Comparison of ENCODE assay signal across 22 cellular contexts in the genomic region with DNA sequence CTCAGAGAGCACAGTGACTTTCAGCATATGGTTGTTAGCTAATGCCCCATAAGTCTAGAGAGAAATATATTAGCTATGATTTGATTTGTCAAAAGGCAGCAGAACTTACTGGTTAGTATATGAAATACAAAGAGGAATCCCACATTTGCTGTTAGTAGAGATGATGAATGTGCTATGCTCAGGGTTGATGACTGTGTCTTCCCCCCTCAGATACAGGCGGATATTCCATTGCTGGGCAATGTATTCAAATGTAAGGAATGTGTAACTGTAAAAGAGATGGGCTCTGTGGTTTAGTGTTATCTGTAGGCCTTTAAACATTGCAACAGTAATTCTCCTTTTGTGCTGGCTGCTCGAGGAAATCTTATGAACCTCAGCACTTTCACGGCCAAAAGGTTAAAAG.
DNase-seq lines count a peak whose midpoint lies in the region; ATAC-seq, FAIRE-seq and TF ChIP-seq lines count a peak whose summit lies in the region.
"Had no signal": no experiment of that assay in that cellular context is flagged by ENCODE, and none has a peak within 500 bp of the region (broad histone marks: within the 10 kb centered on the region; RNA-seq: fewer than 3 reads in every experiment).

No MANE protein-coding gene starts in this region.

- no peak for TF ChIP-seq EP300 in gastroesophageal sphincter (IDR thresholded peaks at IDR 0.05)

- no peak overlapping the region for H3K27ac Mint-ChIP-seq in activated T-helper 2 cell treated with anti-CD3 and anti-CD28 coated beads, Interferon-gamma antibody, Interleukin-2, Interleukin-4, amounts not matched to agents 10 μg/mL and 5 μg/mL and 100 μg/mL, durations not matched to agents 14 hours and 24 hours and 36 hours
- H3K27ac Mint-ChIP-seq: CD4-positive, CD25-positive, alpha-beta regulatory T cell; IgD-negative memory B cell had no signal

- in situ Hi-C loops in brain microvascular endothelial cell (cut with HindIII; ENCODE audit: low pct_ligation_motif_present, low sequenced_read_pairs) = no loop called here

- H3K27me3 ChIP-seq in brain microvascular endothelial cell (replicated peaks) (no peaks in the 10 kb centered on the region), gastroesophageal sphincter (no peaks in the 10 kb centered on the region)

- no peaks in the 10 kb centered on the region for H3K36me3 Mint-ChIP-seq in activated T-helper 2 cell treated with anti-CD3 and anti-CD28 coated beads, Interferon-gamma antibody, Interleukin-2, Interleukin-4, amounts not matched to agents 10 μg/mL and 5 μg/mL and 100 μg/mL, durations not matched to agents 14 hours and 24 hours and 36 hours (ENCODE audit: low read depth)
- H3K36me3 Mint-ChIP-seq: CD4-positive, CD25-positive, alpha-beta regulatory T cell; IgD-negative memory B cell had no signal

- no peak overlapping the region for H3K4me3 ChIP-seq in brain microvascular endothelial cell (ENCODE audit: low read depth, low read length)
- H3K4me3 ChIP-seq in fibroblast of pulmonary artery (replicated peaks; ENCODE audit: low read depth, low read length) = no peak overlapping the region
- no peak overlapping the region for H3K4me3 ChIP-seq in gastroesophageal sphincter

- no peaks in the 10 kb centered on the region for H3K4me1 Mint-ChIP-seq in activated T-helper 2 cell treated with anti-CD3 and anti-CD28 coated beads, Interferon-gamma antibody, Interleukin-2, Interleukin-4, amounts not matched to agents 10 μg/mL and 5 μg/mL and 100 μg/mL, durations not matched to agents 14 hours and 24 hours and 36 hours (ENCODE audit: low read depth)
- H3K4me1 Mint-ChIP-seq: CD4-positive, CD25-positive, alpha-beta regulatory T cell; IgD-negative memory B cell had no signal

- peaks cover 4% of the 10 kb centered on the region for H3K9me3 Mint-ChIP-seq in activated T-helper 2 cell treated with anti-CD3 and anti-CD28 coated beads, Interferon-gamma antibody, Interleukin-2, Interleukin-4, amounts not matched to agents 10 μg/mL and 5 μg/mL and 100 μg/mL, durations not matched to agents 14 hours and 24 hours and 36 hours

- WGBS in gastroesophageal sphincter (ENCODE audit: low coverage in 1 of 2), 2 donors = 20 to 35% methylated on average over 1 to 3 of the region's 3 CpGs

- H3K4me1 ChIP-seq in gastroesophageal sphincter = no peaks in the 10 kb centered on the region

- H3K36me3 ChIP-seq in brain microvascular endothelial cell (replicated peaks) (no peaks in the 10 kb centered on the region), gastroesophageal sphincter (no peaks in the 10 kb centered on the region)

- no peak overlapping the region for H3K4me3 Mint-ChIP-seq in activated T-helper 2 cell treated with anti-CD3 and anti-CD28 coated beads, Interferon-gamma antibody, Interleukin-2, Interleukin-4, amounts not matched to agents 10 μg/mL and 5 μg/mL and 100 μg/mL, durations not matched to agents 14 hours and 24 hours and 36 hours (ENCODE audit: low read depth)
- H3K4me3 Mint-ChIP-seq: CD4-positive, CD25-positive, alpha-beta regulatory T cell; IgD-negative memory B cell had no signal

- DNase-seq in HTR-8/SVneo (ENCODE audit: insufficient read length, low spot score) (peak; percentile 17), brain microvascular endothelial cell (peak; percentile 20), fibroblast of pulmonary artery (ENCODE audit: low read depth) (peak; percentile 63), NCI-H2171 treated with DMSO at 0.1 percent for 48 hours (lab: John Stamatoyannopoulos, UW) (no peak)
- no peak for DNase-seq in activated T-helper 2 cell treated with anti-CD3 and anti-CD28 coated beads, Interferon-gamma antibody, Interleukin-2, Interleukin-4, amounts not matched to agents 10 μg/mL and 5 μg/mL and 100 μg/mL, durations not matched to agents 14 hours and 24 hours and 36 hours (ENCODE audit: low spot score)
- DNase-seq: ACHN; CD4-positive, CD25-positive, alpha-beta regulatory T cell; DMS153; DND-41; NCI-H1048; NCI-H1417; NCI-H1694; NCI-H2029 treated with DMSO at 0.1 percent for 48 hours; NCI-H2227 treated with DMSO at 0.1 percent for 48 hours; NCI-H526 treated with DMSO at 0.1 percent for 48 hours; SHP77 had no signal

- intact Hi-C loops in activated T-helper 2 cell treated with anti-CD3 and anti-CD28 coated beads, Interferon-gamma antibody, Interleukin-2, Interleukin-4, amounts not matched to agents 10 μg/mL and 5 μg/mL and 100 μg/mL, durations not matched to agents 14 hours and 24 hours and 36 hours (cut with micrococcal nuclease) = no loop called here

- peak; percentile 80 for FAIRE-seq in HTR-8/SVneo (lab: Jason Lieb, UNC)
- FAIRE-seq: GM12892, H54 had no signal

- no peaks in the 10 kb centered on the region for H3K27me3 Mint-ChIP-seq in activated T-helper 2 cell treated with anti-CD3 and anti-CD28 coated beads, Interferon-gamma antibody, Interleukin-2, Interleukin-4, amounts not matched to agents 10 μg/mL and 5 μg/mL and 100 μg/mL, durations not matched to agents 14 hours and 24 hours and 36 hours (ENCODE audit: low read depth)
- H3K27me3 Mint-ChIP-seq: CD4-positive, CD25-positive, alpha-beta regulatory T cell; IgD-negative memory B cell had no signal

- no peak for TF ChIP-seq POLR2A in gastroesophageal sphincter (IDR thresholded peaks at IDR 0.05)
- no peak for TF ChIP-seq POLR2A in GM18505 (IDR thresholded peaks at IDR 0.05; ENCODE audit: borderline replicate concordance, extremely low read depth, insufficient read depth, insufficient read length)

- peak overlapping the region; percentile 64 for H3K27ac ChIP-seq in brain microvascular endothelial cell
- H3K27ac ChIP-seq in gastroesophageal sphincter = no peak overlapping the region
- H3K27ac ChIP-seq: RWPE1 had no signal

- ATAC-seq in gastroesophageal sphincter (no peak), GM18505 (IDR thresholded peaks at IDR 0.05; ENCODE audit: unreplicated experiment) (no peak)

- no peak for TF ChIP-seq CTCF in brain microvascular endothelial cell (IDR thresholded peaks at IDR 0.05; ENCODE audit: low read depth, low read length, missing control alignments)
- TF ChIP-seq CTCF in fibroblast of pulmonary artery (IDR thresholded peaks at IDR 0.05; ENCODE audit: low read length, missing control alignments) = no peak
- TF ChIP-seq CTCF in gastroesophageal sphincter (IDR thresholded peaks at IDR 0.05) = no peak

- no peaks in the 10 kb centered on the region for H3K9me3 ChIP-seq in gastroesophageal sphincter

Comparison
In these comparisons a context has a peak if more than half of its experiments do, and no peak if none do; other contexts are left out.
1. DNase-seq: peak in HTR-8/SVneo (single experiment), brain microvascular endothelial cell (single experiment) and fibroblast of pulmonary artery (single experiment); none in NCI-H2171 treated with DMSO at 0.1 percent for 48 hours (single experiment) and activated T-helper 2 cell treated with anti-CD3 and anti-CD28 coated beads, Interferon-gamma antibody, Interleukin-2, Interleukin-4, amounts not matched to agents 10 μg/mL and 5 μg/mL and 100 μg/mL, durations not matched to agents 14 hours and 24 hours and 36 hours (single experiment).